ENCODE assay signal across 15 cellular contexts in genomic region chr3:78497692-78498091, GRCh38.
DNase-seq lines count a peak whose midpoint lies in the region; ATAC-seq and TF ChIP-seq lines count a peak whose summit lies in the region.
"Had no signal": no experiment of that assay in that cellular context is flagged by ENCODE, and none has a peak within 500 bp of the region (broad histone marks: within the 10 kb centered on the region; RNA-seq: fewer than 3 reads in every experiment).

No MANE protein-coding gene starts in this region.

- peak; percentile 39 for TF ChIP-seq CTCF in AG09319 (IDR thresholded peaks at IDR 0.05; ENCODE audit: low read depth, low read length)

- ATAC-seq in GM18505 (IDR thresholded peaks at IDR 0.05; ENCODE audit: unreplicated experiment), result no peak
- ATAC-seq: activated CD4-positive, CD25-positive, alpha-beta regulatory T cell treated with anti-CD3 and anti-CD28 coated beads, Interleukin-2, amount 50 U/mL, for 24 hours had no signal

- DNase-seq in AG09319 (ENCODE audit: extremely low read depth, low read depth) (no peak), NCI-H1105 (lab: John Stamatoyannopoulos, UW) (peak; percentile 10), cerebellar cortex (ENCODE audit: low spot score) (peak; percentile 5), kidney glomerular epithelial cell (lab: John Stamatoyannopoulos, UW) (peak; percentile 6), NOMO-1 treated with dmso at 0.1 percent for 144 hours (lab: John Stamatoyannopoulos, UW; ENCODE audit: unreplicated experiment) (no peak), NCI-H2196 (lab: John Stamatoyannopoulos, UW; ENCODE audit: unreplicated experiment) (no peak)
- DNase-seq: amniotic stem cell; erythroblast; hippocampal formation; midbrain; SIG-M5; sigmoid colon; stimulated activated CD4-positive, alpha-beta T cell treated with anti-CD3 and anti-CD28 coated beads, Interleukin-2, amount 100 ng/mL, for 24 hours had no signal

- no peak for TF ChIP-seq POLR2A in GM18505 (IDR thresholded peaks at IDR 0.05; ENCODE audit: borderline replicate concordance, extremely low read depth, insufficient read depth, insufficient read length)

Comparison
In these comparisons a context has a peak if more than half of its experiments do, and no peak if none do; other contexts are left out.
1. DNase-seq: peak in NCI-H1105 (single experiment), cerebellar cortex (single experiment) and kidney glomerular epithelial cell (single experiment); none in AG09319 (single experiment), NOMO-1 treated with dmso at 0.1 percent for 144 hours (single experiment) and NCI-H2196 (single experiment).